ENCODE assay signal across 14 cellular contexts in genomic region chr22:38781033-38781432, GRCh38.
"Had no signal": no experiment of that assay in that cellular context is flagged by ENCODE, and none has a peak within 500 bp of the region (broad histone marks: within the 10 kb centered on the region; RNA-seq: fewer than 3 reads in every experiment).

No MANE protein-coding gene starts in this region.

- H3K27ac ChIP-seq: hepatocyte, transverse colon, VCaP had no signal

- ATAC-seq: esophagus mucosa; natural killer cell treated with Interleukin-12 subunit alpha and Interleukin-12 subunit beta and Interleukin-15 and Interleukin-18, amount 100 ng/mL, for 72 hours had no signal

- H3K27me3 ChIP-seq: hepatocyte, transverse colon had no signal

- H3K4me3 ChIP-seq: hepatocyte, transverse colon had no signal

- DNase-seq: activated CD4-positive, alpha-beta memory T cell treated with anti-CD3 and anti-CD28 coated beads for 36 hours; activated CD4-positive, alpha-beta T cell treated with anti-CD3 and anti-CD28 coated beads for 1 hour; activated effector memory CD4-positive, alpha-beta T cell treated with Interleukin-2 at 50 U/mL for 16 hours; activated T-cell treated with anti-CD3 and anti-CD28 coated beads, Interleukin-2, amount 50 U/mL, for 24 hours; cerebellar nuclear complex; mesendoderm; small intestine; stimulated activated CD4-positive, alpha-beta T cell treated with anti-CD3 and anti-CD28 coated beads, Interleukin-4, amount 100 ng/mL, for 24 hours; stimulated activated naive CD4-positive, alpha-beta T cell; transverse colon had no signal
